Comparison of ENCODE assay signal across 15 cellular contexts in genomic region chr3:149898771-149899170, GRCh38.
DNase-seq lines count a peak whose midpoint lies in the region; ATAC-seq and TF ChIP-seq lines count a peak whose summit lies in the region.
"Had no signal": no experiment of that assay in that cellular context is flagged by ENCODE, and none has a peak within 500 bp of the region (broad histone marks: within the 10 kb centered on the region; RNA-seq: fewer than 3 reads in every experiment).

No MANE protein-coding gene starts in this region.

- no peaks in the 10 kb centered on the region for H3K36me3 ChIP-seq in fibroblast of lung (ENCODE audit: control insufficient read depth, insufficient read depth, low read length)

- H3K79me2 ChIP-seq in fibroblast of lung (ENCODE audit: control insufficient read depth, insufficient read depth, low read length) = no peaks in the 10 kb centered on the region

- no peak overlapping the region for H2AFZ ChIP-seq in fibroblast of lung (ENCODE audit: low read length)

- H3K27me3 ChIP-seq in fibroblast of lung (ENCODE audit: control insufficient read depth, insufficient read depth, low read length) = no peaks in the 10 kb centered on the region
- H3K27me3 ChIP-seq: BLaER1 had no signal

- H3K9ac ChIP-seq in fibroblast of lung (ENCODE audit: insufficient read depth, low read length) = no peak overlapping the region
- H3K9ac ChIP-seq: BLaER1 had no signal

- H3K27ac ChIP-seq in fibroblast of lung (ENCODE audit: insufficient read depth, low read length) = no peak overlapping the region
- H3K27ac ChIP-seq: BLaER1 had no signal

- no peaks in the 10 kb centered on the region for H3K9me3 ChIP-seq in fibroblast of lung (ENCODE audit: control insufficient read depth, insufficient read depth, low read depth, low read length)
- H3K9me3 ChIP-seq: BLaER1 had no signal

- H4K20me1 ChIP-seq in fibroblast of lung (ENCODE audit: control insufficient read depth, extremely low read depth, insufficient read depth, low read length) = no peaks in the 10 kb centered on the region
- H4K20me1 ChIP-seq: BLaER1 had no signal

- no peaks in the 10 kb centered on the region for H3K4me1 ChIP-seq in fibroblast of lung (ENCODE audit: control insufficient read depth, extremely low read depth, insufficient read depth, low read length)
- H3K4me1 ChIP-seq: BLaER1 had no signal

- TF ChIP-seq CTCF in fibroblast of lung (conservative IDR thresholded peaks at IDR 0.05 in 1 of 2, IDR thresholded peaks at IDR 0.05 in 1 of 2; ENCODE audit: low read depth in 1 of 2, low read length in 2 of 2) = no peak

- H3K4me2 ChIP-seq in fibroblast of lung (ENCODE audit: extremely low read depth, insufficient read depth, low read length) = no peak overlapping the region
- H3K4me2 ChIP-seq: BLaER1 had no signal

- ATAC-seq in GM18519 (IDR thresholded peaks at IDR 0.05; ENCODE audit: low FRiP score, unreplicated experiment) (no peak), GM19328 (IDR thresholded peaks at IDR 0.05; ENCODE audit: unreplicated experiment) (no peak), GM18511 (IDR thresholded peaks at IDR 0.05; ENCODE audit: unreplicated experiment) (no peak)

- no peak overlapping the region for H3K4me3 ChIP-seq in fibroblast of lung (replicated peaks in 1 of 4; ENCODE audit: control extremely low read depth in 1 of 4, insufficient read depth in 1 of 4, low read depth in 3 of 4, low read length in 4 of 4)
- H3K4me3 ChIP-seq: BLaER1 had no signal

- DNase-seq in AG20443 (ENCODE audit: low spot score) (peak; percentile 8), RPMI7951 (ENCODE audit: low read depth) (peak; percentile 64), fibroblast of lung (ENCODE audit: low read depth in 2 of 2) (peak; percentile 75 to 89), myocyte (ENCODE audit: low read depth) (peak; percentile 93), hypothalamus (lab: John Stamatoyannopoulos, UW) (no peak)
- DNase-seq: activated CD4-positive, alpha-beta T cell treated with anti-CD3 and anti-CD28 coated beads, Interleukin-2, amount 10 ng/mL, durations not matched to agents 24 days and 14 days; activated effector memory CD4-positive, alpha-beta T cell treated with Interleukin-2 at 50 U/mL for 16 hours; dermis blood vessel endothelial cell; midbrain; NCI-H146; retina had no signal

Comparison
In these comparisons a context has a peak if more than half of its experiments do, and no peak if none do; other contexts are left out.
1. DNase-seq: peak in AG20443 (single experiment), RPMI7951 (single experiment), fibroblast of lung (2 of 2) and myocyte (single experiment); none in hypothalamus (0 of 51).